ENCODE assay signal across 8 cellular contexts in genomic region chr13:39777527-39778061, GRCh38.
DNase-seq lines count a peak whose midpoint lies in the region; ATAC-seq, FAIRE-seq and TF ChIP-seq lines count a peak whose summit lies in the region.

No MANE protein-coding gene starts in this region.

- H3K4me2 ChIP-seq in keratinocyte (ENCODE audit: control insufficient read depth, extremely low read depth, insufficient read depth, low read depth, low read length) = no peak overlapping the region

- H3K36me3 ChIP-seq in keratinocyte (ENCODE audit: control insufficient read depth in 2 of 2, extremely low read depth in 1 of 2, insufficient read depth in 2 of 2, low read length in 2 of 2) = no peaks in the 10 kb centered on the region
- no peaks in the 10 kb centered on the region for H3K36me3 ChIP-seq in uterus

- peak; percentile 17 for TF ChIP-seq CTCF in NB4 (IDR thresholded peaks at IDR 0.05; ENCODE audit: low read depth, low read length)
- TF ChIP-seq CTCF in keratinocyte (optimal IDR thresholded peaks at IDR 0.05 in 1 of 3, IDR thresholded peaks at IDR 0.05 in 1 of 3, conservative IDR thresholded peaks at IDR 0.05 in 1 of 3; ENCODE audit: extremely low read depth in 1 of 3, insufficient read depth in 2 of 3, low read length in 3 of 3) = peak; percentile 64 to 69 (median 68)
- peak in 1 of 4 experiments; percentile 13 for TF ChIP-seq CTCF in uterus (IDR thresholded peaks at IDR 0.05)

- no peak overlapping the region for H3K9ac ChIP-seq in keratinocyte (ENCODE audit: control insufficient read depth, extremely low read depth, insufficient read depth, low read length)

- H3K9me3 Mint-ChIP-seq in activated T-helper 17 cell treated with anti-CD3 and anti-CD28 coated beads, Interleukin-2, amount 50 U/mL, for 72 hours = no peaks in the 10 kb centered on the region

- H3K4me1 Mint-ChIP-seq in activated T-helper 17 cell treated with anti-CD3 and anti-CD28 coated beads, Interleukin-2, amount 50 U/mL, for 72 hours = peaks cover 33% of the 10 kb centered on the region

- intact Hi-C loops in uterus (cut with DNase I; ENCODE audit: low total_unique reads) = no loop called here

- H4K20me1 ChIP-seq in keratinocyte (ENCODE audit: control insufficient read depth, extremely low read depth, insufficient read depth, low read length) = no peaks in the 10 kb centered on the region

- no peaks in the 10 kb centered on the region for H3K79me2 ChIP-seq in keratinocyte (ENCODE audit: control insufficient read depth, insufficient read depth, low read length)

- TF ChIP-seq POLR2A in NB4 (IDR thresholded peaks at IDR 0.05; ENCODE audit: extremely low read depth, insufficient read length) (no peak), uterus (IDR thresholded peaks at IDR 0.05) (no peak)

- no peaks in the 10 kb centered on the region for H3K36me3 Mint-ChIP-seq in activated T-helper 17 cell treated with anti-CD3 and anti-CD28 coated beads, Interleukin-2, amount 50 U/mL, for 72 hours (ENCODE audit: low read depth)

- H3K9me3 ChIP-seq in keratinocyte (ENCODE audit: control insufficient read depth, low read depth, low read length) = peaks cover 2% of the 10 kb centered on the region
- no peaks in the 10 kb centered on the region for H3K9me3 ChIP-seq in uterus

- H3K4me1 ChIP-seq in keratinocyte (ENCODE audit: control insufficient read depth, extremely low read depth, insufficient read depth, low read length) (peaks cover 10% of the 10 kb centered on the region), uterus (peaks cover 0 to 4% of the 10 kb centered on the region in 2 donors)

- H3K4me3 ChIP-seq in NB4 (ENCODE audit: low read depth, low read length) (no peak overlapping the region), keratinocyte (ENCODE audit: control insufficient read depth in 2 of 3, extremely low read depth in 1 of 3, insufficient read depth in 2 of 3, low read depth in 1 of 3, low read length in 3 of 3) (no peak overlapping the region), uterus (no peak overlapping the region)

- no peak overlapping the region for H2AFZ ChIP-seq in keratinocyte (ENCODE audit: control insufficient read depth, low read length)

- DNase-seq in activated CD4-positive, CD25-positive, alpha-beta regulatory T cell (lab: John Stamatoyannopoulos, UW) = no peak
- DNase-seq in NB4 (ENCODE audit: low read depth) (peak; percentile 62), keratinocyte (ENCODE audit: low read depth, low spot score) (peak; percentile 70), uterus (no peak), NK-92 (lab: John Stamatoyannopoulos, UW; ENCODE audit: unreplicated experiment) (no peak)

- H3K27ac ChIP-seq in keratinocyte (ENCODE audit: control insufficient read depth, insufficient read depth, low read length) (peak overlapping the region; percentile 42), uterus (no peak overlapping the region)

- peak; percentile 73 to 74 for ATAC-seq in activated CD4-positive, CD25-positive, alpha-beta regulatory T cell treated with anti-CD3 and anti-CD28 coated beads, Interleukin-2, amount 50 U/mL, for 24 hours
- peak; percentile 85 for ATAC-seq in activated T-helper 17 cell treated with anti-CD3 and anti-CD28 coated beads, Interleukin-2, amount 50 U/mL, for 72 hours (replicated peaks)
- ATAC-seq in HG03442 (IDR thresholded peaks at IDR 0.05; ENCODE audit: unreplicated experiment) = no peak

- H3K9me1 ChIP-seq in keratinocyte (ENCODE audit: control insufficient read depth, extremely low read depth, insufficient read depth, low read length) = no peaks in the 10 kb centered on the region

- peak overlapping the region; percentile 91 for H3K27ac Mint-ChIP-seq in activated T-helper 17 cell treated with anti-CD3 and anti-CD28 coated beads, Interleukin-2, amount 50 U/mL, for 72 hours

- FAIRE-seq in keratinocyte (lab: Jason Lieb, UNC) = peak; percentile 88

- H3K4me3 Mint-ChIP-seq in activated T-helper 17 cell treated with anti-CD3 and anti-CD28 coated beads, Interleukin-2, amount 50 U/mL, for 72 hours = peak overlapping the region; percentile 58

- H3K27me3 ChIP-seq in keratinocyte (ENCODE audit: control insufficient read depth, extremely low read depth, insufficient read depth, low read length) (no peaks in the 10 kb centered on the region), uterus (no peaks in the 10 kb centered on the region)

- H3K27me3 Mint-ChIP-seq in activated T-helper 17 cell treated with anti-CD3 and anti-CD28 coated beads, Interleukin-2, amount 50 U/mL, for 72 hours = no peaks in the 10 kb centered on the region

- dilution Hi-C loops in keratinocyte (cut with MboI; ENCODE audit: extremely low pct_ligation_motif_present, low sequenced_read_pairs) = no loop called here

Comparison
In these comparisons a context has a peak if more than half of its experiments do, and no peak if none do; other contexts are left out.
1. DNase-seq: peak in NB4 (single experiment) and keratinocyte (single experiment); none in activated CD4-positive, CD25-positive, alpha-beta regulatory T cell (0 of 4), uterus (0 of 2) and NK-92 (single experiment).